13 cellular contexts compared by ENCODE assay signal in the genomic region with DNA sequence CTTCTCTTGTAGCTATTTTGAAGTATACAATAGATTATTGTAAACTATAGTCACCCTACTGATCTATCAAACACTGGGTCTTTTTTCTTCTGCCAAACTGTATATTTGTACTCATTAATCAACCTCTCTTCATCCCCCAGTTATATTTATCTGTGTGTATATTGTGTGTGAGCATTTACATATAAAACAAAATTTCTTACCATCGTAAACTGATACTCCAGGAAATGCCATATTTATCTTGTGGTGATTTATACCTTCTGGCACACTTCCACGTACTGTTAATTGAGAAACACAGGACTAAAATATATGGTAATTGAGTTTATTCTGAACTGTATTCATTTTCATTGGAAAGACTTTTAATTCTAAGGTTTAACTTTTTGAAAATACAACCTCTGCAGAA. TPM values are rescaled to one million over a fixed set of nuclear protein-coding genes. Genes with fewer than 3 reads are reported as not detected.
DNase-seq lines count a peak whose midpoint lies in the region; ATAC-seq and TF ChIP-seq lines count a peak whose summit lies in the region.
"Had no signal": no experiment of that assay in that cellular context is flagged by ENCODE, and none has a peak within 500 bp of the region (broad histone marks: within the 10 kb centered on the region; RNA-seq: fewer than 3 reads in every experiment).

No MANE protein-coding gene starts in this region.

- H3K36me3 Mint-ChIP-seq in progenitor cell of endocrine pancreas (ENCODE audit: insufficient read depth) = peaks cover 16% of the 10 kb centered on the region
- H3K36me3 Mint-ChIP-seq: stimulated activated memory B cell treated with anti-CD40 and anti-IgM and Interleukin-4, amounts not matched to agents 10 μg/mL and 1 μg/mL and 100 μg/mL, for 72 hours had no signal

- ATAC-seq in SK-N-SH treated with all-trans-retinoic acid at 6 μM for 48 hours = no peak
- no peak for ATAC-seq in HG02798 (IDR thresholded peaks at IDR 0.05; ENCODE audit: poor library complexity, unreplicated experiment)
- ATAC-seq: stimulated activated memory B cell treated with anti-CD40 and anti-IgM and Interleukin-4, amounts not matched to agents 10 μg/mL and 1 μg/mL and 100 μg/mL, for 72 hours; T-helper 17 cell had no signal

- no peaks in the 10 kb centered on the region for H3K9me3 Mint-ChIP-seq in progenitor cell of endocrine pancreas (ENCODE audit: low read depth)
- H3K9me3 Mint-ChIP-seq: activated naive CD4-positive, alpha-beta T cell treated with anti-CD3 and anti-CD28 coated beads for 36 hours; stimulated activated memory B cell treated with anti-CD40 and anti-IgM and Interleukin-4, amounts not matched to agents 10 μg/mL and 1 μg/mL and 100 μg/mL, for 72 hours had no signal

- H3K27ac Mint-ChIP-seq in progenitor cell of endocrine pancreas = no peak overlapping the region
- H3K27ac Mint-ChIP-seq: activated naive CD4-positive, alpha-beta T cell treated with anti-CD3 and anti-CD28 coated beads for 36 hours; stimulated activated memory B cell treated with anti-CD40 and anti-IgM and Interleukin-4, amounts not matched to agents 10 μg/mL and 1 μg/mL and 100 μg/mL, for 72 hours; T-helper 17 cell had no signal

- DNase-seq in COR-L47 (lab: John Stamatoyannopoulos, UW) = peak; percentile 44
- DNase-seq in NCI-H1105 (lab: John Stamatoyannopoulos, UW) = peak; percentile 64
- DNase-seq in globus pallidus (ENCODE audit: low spot score) = peak; percentile 70
- no peak for DNase-seq in activated naive CD4-positive, alpha-beta T cell treated with Interleukin-2 at 50 U/mL for 16 hours
- no peak for DNase-seq in progenitor cell of endocrine pancreas (ENCODE audit: low spot score, unreplicated experiment)
- no peak for DNase-seq in SHP77 treated with DMSO at 0.1 percent for 48 hours (lab: John Stamatoyannopoulos, UW)
- DNase-seq: activated CD4-positive, alpha-beta T cell treated with anti-CD3 and anti-CD28 coated beads for 1 hour; activated naive CD4-positive, alpha-beta T cell treated with anti-CD3 and anti-CD28 coated beads for 36 hours; T-helper 17 cell; upper lobe of left lung had no signal

- H3K4me1 Mint-ChIP-seq in progenitor cell of endocrine pancreas (ENCODE audit: low read depth) = no peaks in the 10 kb centered on the region
- H3K4me1 Mint-ChIP-seq: stimulated activated memory B cell treated with anti-CD40 and anti-IgM and Interleukin-4, amounts not matched to agents 10 μg/mL and 1 μg/mL and 100 μg/mL, for 72 hours had no signal

- H3K27me3 Mint-ChIP-seq in progenitor cell of endocrine pancreas = no peaks in the 10 kb centered on the region
- H3K27me3 Mint-ChIP-seq: stimulated activated memory B cell treated with anti-CD40 and anti-IgM and Interleukin-4, amounts not matched to agents 10 μg/mL and 1 μg/mL and 100 μg/mL, for 72 hours; T-helper 17 cell had no signal

- no peak overlapping the region for H3K4me3 Mint-ChIP-seq in progenitor cell of endocrine pancreas (ENCODE audit: low read depth)
- H3K4me3 Mint-ChIP-seq: activated naive CD4-positive, alpha-beta T cell treated with anti-CD3 and anti-CD28 coated beads for 36 hours; stimulated activated memory B cell treated with anti-CD40 and anti-IgM and Interleukin-4, amounts not matched to agents 10 μg/mL and 1 μg/mL and 100 μg/mL, for 72 hours; T-helper 17 cell had no signal

- no peak for TF ChIP-seq CTCF in progenitor cell of endocrine pancreas (IDR thresholded peaks at IDR 0.05; ENCODE audit: unreplicated experiment)

TF ChIP-seq in SK-N-SH treated with all-trans-retinoic acid at 6 μM for 48 hours, 23 proteins besides CTCF, POLR2A, EP300 and RAD21:
- TF ChIP-seq OSR1 (CRISPR knock-in tag; IDR thresholded peaks at IDR 0.05) (no peak), ZC3H10 (CRISPR knock-in tag; IDR thresholded peaks at IDR 0.05) (0 out of 2 replicates have a peak, but pooled peaks have one; percentile 8), CSDC2 (CRISPR knock-in tag; IDR thresholded peaks at IDR 0.05) (no peak), GLIS3 (CRISPR knock-in tag; IDR thresholded peaks at IDR 0.05) (no peak), ARNTL (CRISPR knock-in tag; IDR thresholded peaks at IDR 0.05; ENCODE audit: borderline replicate concordance, low read depth) (no peak), SNAI2 (CRISPR knock-in tag; IDR thresholded peaks at IDR 0.05) (no peak), PPARA (CRISPR knock-in tag; IDR thresholded peaks at IDR 0.05; ENCODE audit: borderline replicate concordance) (no peak), ISL1 (CRISPR knock-in tag; IDR thresholded peaks at IDR 0.05) (no peak; the same call in 1 of the 2 replicates), TOX (CRISPR knock-in tag; IDR thresholded peaks at IDR 0.05; ENCODE audit: borderline replicate concordance) (no peak), ZFP30 (CRISPR knock-in tag; IDR thresholded peaks at IDR 0.05) (no peak), ZNF8 (CRISPR knock-in tag; IDR thresholded peaks at IDR 0.05) (no peak)
- TF ChIP-seq, protein P1, sequence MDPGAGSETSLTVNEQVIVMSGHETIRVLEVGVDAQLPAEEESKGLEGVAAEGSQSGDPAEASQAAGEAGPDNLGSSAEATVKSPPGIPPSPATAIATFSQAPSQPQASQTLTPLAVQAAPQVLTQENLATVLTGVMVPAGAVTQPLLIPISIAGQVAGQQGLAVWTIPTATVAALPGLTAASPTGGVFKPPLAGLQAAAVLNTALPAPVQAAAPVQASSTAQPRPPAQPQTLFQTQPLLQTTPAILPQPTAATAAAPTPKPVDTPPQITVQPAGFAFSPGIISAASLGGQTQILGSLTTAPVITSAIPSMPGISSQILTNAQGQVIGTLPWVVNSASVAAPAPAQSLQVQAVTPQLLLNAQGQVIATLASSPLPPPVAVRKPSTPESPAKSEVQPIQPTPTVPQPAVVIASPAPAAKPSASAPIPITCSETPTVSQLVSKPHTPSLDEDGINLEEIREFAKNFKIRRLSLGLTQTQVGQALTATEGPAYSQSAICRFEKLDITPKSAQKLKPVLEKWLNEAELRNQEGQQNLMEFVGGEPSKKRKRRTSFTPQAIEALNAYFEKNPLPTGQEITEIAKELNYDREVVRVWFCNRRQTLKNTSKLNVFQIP (CRISPR knock-in tag; IDR thresholded peaks at IDR 0.05; ENCODE audit: borderline replicate concordance, low read depth) = peak; percentile 80; the same call in 1 of the 2 replicates
- TF ChIP-seq, protein P2, sequence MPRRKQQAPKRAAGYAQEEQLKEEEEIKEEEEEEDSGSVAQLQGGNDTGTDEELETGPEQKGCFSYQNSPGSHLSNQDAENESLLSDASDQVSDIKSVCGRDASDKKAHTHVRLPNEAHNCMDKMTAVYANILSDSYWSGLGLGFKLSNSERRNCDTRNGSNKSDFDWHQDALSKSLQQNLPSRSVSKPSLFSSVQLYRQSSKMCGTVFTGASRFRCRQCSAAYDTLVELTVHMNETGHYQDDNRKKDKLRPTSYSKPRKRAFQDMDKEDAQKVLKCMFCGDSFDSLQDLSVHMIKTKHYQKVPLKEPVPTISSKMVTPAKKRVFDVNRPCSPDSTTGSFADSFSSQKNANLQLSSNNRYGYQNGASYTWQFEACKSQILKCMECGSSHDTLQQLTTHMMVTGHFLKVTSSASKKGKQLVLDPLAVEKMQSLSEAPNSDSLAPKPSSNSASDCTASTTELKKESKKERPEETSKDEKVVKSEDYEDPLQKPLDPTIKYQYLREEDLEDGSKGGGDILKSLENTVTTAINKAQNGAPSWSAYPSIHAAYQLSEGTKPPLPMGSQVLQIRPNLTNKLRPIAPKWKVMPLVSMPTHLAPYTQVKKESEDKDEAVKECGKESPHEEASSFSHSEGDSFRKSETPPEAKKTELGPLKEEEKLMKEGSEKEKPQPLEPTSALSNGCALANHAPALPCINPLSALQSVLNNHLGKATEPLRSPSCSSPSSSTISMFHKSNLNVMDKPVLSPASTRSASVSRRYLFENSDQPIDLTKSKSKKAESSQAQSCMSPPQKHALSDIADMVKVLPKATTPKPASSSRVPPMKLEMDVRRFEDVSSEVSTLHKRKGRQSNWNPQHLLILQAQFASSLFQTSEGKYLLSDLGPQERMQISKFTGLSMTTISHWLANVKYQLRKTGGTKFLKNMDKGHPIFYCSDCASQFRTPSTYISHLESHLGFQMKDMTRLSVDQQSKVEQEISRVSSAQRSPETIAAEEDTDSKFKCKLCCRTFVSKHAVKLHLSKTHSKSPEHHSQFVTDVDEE (CRISPR knock-in tag; IDR thresholded peaks at IDR 0.05) = no peak
- TF ChIP-seq, protein P3, sequence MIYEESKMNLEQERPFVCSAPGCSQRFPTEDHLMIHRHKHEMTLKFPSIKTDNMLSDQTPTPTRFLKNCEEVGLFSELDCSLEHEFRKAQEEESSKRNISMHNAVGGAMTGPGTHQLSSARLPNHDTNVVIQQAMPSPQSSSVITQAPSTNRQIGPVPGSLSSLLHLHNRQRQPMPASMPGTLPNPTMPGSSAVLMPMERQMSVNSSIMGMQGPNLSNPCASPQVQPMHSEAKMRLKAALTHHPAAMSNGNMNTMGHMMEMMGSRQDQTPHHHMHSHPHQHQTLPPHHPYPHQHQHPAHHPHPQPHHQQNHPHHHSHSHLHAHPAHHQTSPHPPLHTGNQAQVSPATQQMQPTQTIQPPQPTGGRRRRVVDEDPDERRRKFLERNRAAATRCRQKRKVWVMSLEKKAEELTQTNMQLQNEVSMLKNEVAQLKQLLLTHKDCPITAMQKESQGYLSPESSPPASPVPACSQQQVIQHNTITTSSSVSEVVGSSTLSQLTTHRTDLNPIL (CRISPR knock-in tag; IDR thresholded peaks at IDR 0.05; ENCODE audit: low read depth) = no peak

RNA-seq across cellular contexts. Expression of a gene that starts 18.9 kb away (rescaled TPM):
- total RNA-seq in progenitor cell of endocrine pancreas = 37.2 and 40.6 TPM in 2 replicates

Comparison
In these comparisons a context has a peak if more than half of its experiments do, and no peak if none do; other contexts are left out.
1. DNase-seq: peak in COR-L47 (single experiment), NCI-H1105 (single experiment) and globus pallidus (single experiment); none in activated naive CD4-positive, alpha-beta T cell treated with Interleukin-2 at 50 U/mL for 16 hours (single experiment), progenitor cell of endocrine pancreas (single experiment) and SHP77 treated with DMSO at 0.1 percent for 48 hours (single experiment).